Comparison of ENCODE assay signal across 25 cellular contexts in the genomic region with DNA sequence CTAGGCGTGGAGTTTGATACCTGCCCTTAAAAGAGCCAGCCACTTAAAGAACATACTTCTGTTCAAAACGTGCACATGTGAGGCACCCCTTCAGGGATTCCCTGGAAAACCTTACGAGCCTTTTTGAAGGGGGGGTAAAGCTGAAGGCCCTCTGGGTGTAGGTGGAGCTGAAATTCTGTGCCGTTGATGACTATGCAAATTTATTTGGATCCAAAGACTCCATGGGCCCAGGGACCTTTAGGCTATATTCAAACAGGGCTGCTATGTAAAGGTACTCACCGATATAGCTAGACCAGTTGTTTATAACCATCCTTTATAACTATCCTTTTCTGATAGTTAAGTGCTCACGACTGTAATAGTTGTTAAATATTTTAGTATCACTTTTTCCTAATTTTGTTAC. TPM values are rescaled to one million over a fixed set of nuclear protein-coding genes. Genes with fewer than 3 reads are reported as not detected.
DNase-seq lines count a peak whose midpoint lies in the region; FAIRE-seq and TF ChIP-seq lines count a peak whose summit lies in the region.
"Had no signal": no experiment of that assay in that cellular context is flagged by ENCODE, and none has a peak within 500 bp of the region (broad histone marks: within the 10 kb centered on the region; RNA-seq: fewer than 3 reads in every experiment).

No MANE protein-coding gene starts in this region.

- no peak overlapping the region for H4K91ac ChIP-seq in H1 (replicated peaks; ENCODE audit: insufficient read length, low read length)

- no peak overlapping the region for H3K14ac ChIP-seq in H1 (ENCODE audit: insufficient read length)

- no peak overlapping the region for H4K5ac ChIP-seq in H1 (ENCODE audit: insufficient read length, low read depth, low read length)

- no peak for TF ChIP-seq POLR2A in H1 (IDR thresholded peaks at IDR 0.05; ENCODE audit: control extremely low read depth in 1 of 2, low read depth in 2 of 2, low read length in 2 of 2)

- H2AK5ac ChIP-seq in H1 (ENCODE audit: low read depth, low read length), result no peak overlapping the region

- no peak overlapping the region for H3K27ac Mint-ChIP-seq in neural progenitor cell
- H3K27ac Mint-ChIP-seq in activated CD4-positive, alpha-beta T cell treated with anti-CD3 and anti-CD28 coated beads, Interleukin-2, amount 10 ng/mL, durations not matched to agents 24 days and 14 days, result no peak overlapping the region
- H3K27ac Mint-ChIP-seq: CD14-positive monocyte; CD4-positive, alpha-beta T cell had no signal

- no peak overlapping the region for H3K4me3 Mint-ChIP-seq in neural progenitor cell
- H3K4me3 Mint-ChIP-seq in activated CD4-positive, alpha-beta T cell treated with anti-CD3 and anti-CD28 coated beads, Interleukin-2, amount 10 ng/mL, durations not matched to agents 24 days and 14 days, result no peak overlapping the region
- H3K4me3 Mint-ChIP-seq: CD14-positive monocyte; CD4-positive, alpha-beta T cell; CD8-positive, alpha-beta memory T cell had no signal

- H3K56ac ChIP-seq in H1 (replicated peaks; ENCODE audit: insufficient read length, low read depth, low read length), result no peak overlapping the region

- H3K4me1 ChIP-seq in H1 (replicated peaks in 1 of 4; ENCODE audit: control insufficient read depth in 3 of 4, insufficient read depth in 4 of 4, low read length in 3 of 4) (no peaks in the 10 kb centered on the region; a peak in 2 of 7 replicates), osteoblast (ENCODE audit: insufficient read depth, low read length) (no peaks in the 10 kb centered on the region), neural progenitor cell (no peaks in the 10 kb centered on the region)
- H3K4me1 ChIP-seq: BE2C; BLaER1 treated with 17β-estradiol and CSF1 and Interleukin-3, amounts not matched to agents 10 nM and 100 nM had no signal

- H3K9me3 Mint-ChIP-seq in neural progenitor cell, result no peaks in the 10 kb centered on the region
- H3K9me3 Mint-ChIP-seq in activated CD4-positive, alpha-beta T cell treated with anti-CD3 and anti-CD28 coated beads, Interleukin-2, amount 10 ng/mL, durations not matched to agents 24 days and 14 days, result no peaks in the 10 kb centered on the region
- H3K9me3 Mint-ChIP-seq: CD4-positive, alpha-beta T cell had no signal

- H2BK12ac ChIP-seq in H1 (ENCODE audit: low read depth, low read length), result no peak overlapping the region

- intact Hi-C loops in activated CD4-positive, alpha-beta T cell treated with anti-CD3 and anti-CD28 coated beads, Interleukin-2, amount 10 ng/mL, durations not matched to agents 24 days and 14 days (cut with micrococcal nuclease), result no loop called here

- no peaks in the 10 kb centered on the region for H3K36me3 ChIP-seq in H1 (ENCODE audit: control insufficient read depth in 2 of 4, insufficient read depth in 4 of 4, low read length in 3 of 4)
- no peaks in the 10 kb centered on the region for H3K36me3 ChIP-seq in osteoblast (ENCODE audit: insufficient read depth, low read length)
- H3K36me3 ChIP-seq in neural progenitor cell, result no peaks in the 10 kb centered on the region
- H3K36me3 ChIP-seq: BE2C had no signal

- H3K9ac ChIP-seq in H1 (replicated peaks in 1 of 4; ENCODE audit: extremely low read depth in 1 of 4, low read depth in 3 of 4, low read length in 3 of 4) (no peak overlapping the region), neural progenitor cell (no peak overlapping the region)
- H3K9ac ChIP-seq: BLaER1 treated with 17β-estradiol and CSF1 and Interleukin-3, amounts not matched to agents 10 nM and 100 nM had no signal

- no peak overlapping the region for H2BK15ac ChIP-seq in H1 (ENCODE audit: low read length)

- H2BK120ac ChIP-seq in H1 (replicated peaks; ENCODE audit: low read depth, low read length), result no peak overlapping the region

- CTCF ChIA-PET in H1 (lab: Charles Lee; ENCODE audit: partially characterized antibody), result interaction anchor here (0.6 to 2.8 kb wide), 2 partner anchors 8 to 285 kb away, joined by 4 to 14 read pairs; no protein-coding TSS in a partner anchor

- H3K4me3 ChIP-seq in H1 (ENCODE audit: extremely low read depth in 1 of 4, insufficient read depth in 2 of 4, low read depth in 3 of 4, low read length in 4 of 4) (no peak overlapping the region), osteoblast (ENCODE audit: insufficient read depth, low read length) (no peak overlapping the region), neural progenitor cell (no peak overlapping the region)
- H3K4me3 ChIP-seq: BLaER1 treated with 17β-estradiol and CSF1 and Interleukin-3, amounts not matched to agents 10 nM and 100 nM had no signal

- H3K36me3 Mint-ChIP-seq in neural progenitor cell, result no peaks in the 10 kb centered on the region
- no peaks in the 10 kb centered on the region for H3K36me3 Mint-ChIP-seq in activated CD4-positive, alpha-beta T cell treated with anti-CD3 and anti-CD28 coated beads, Interleukin-2, amount 10 ng/mL, durations not matched to agents 24 days and 14 days (ENCODE audit: low read depth)
- H3K36me3 Mint-ChIP-seq: CD14-positive monocyte had no signal

- TF ChIP-seq EP300 in H1 (IDR thresholded peaks at IDR 0.05; ENCODE audit: borderline replicate concordance in 1 of 2, low read depth in 2 of 2, low read length in 2 of 2), result no peak

- H3K9me3 ChIP-seq in H1 (ENCODE audit: insufficient read depth in 2 of 2, low read depth in 1 of 2, low read length in 1 of 2) (no peaks in the 10 kb centered on the region), osteoblast (ENCODE audit: low read depth, low read length) (no peaks in the 10 kb centered on the region), neural progenitor cell (ENCODE audit: low read depth) (no peaks in the 10 kb centered on the region)
- H3K9me3 ChIP-seq: BE2C had no signal

- no peaks in the 10 kb centered on the region for H3K4me1 Mint-ChIP-seq in neural progenitor cell
- H3K4me1 Mint-ChIP-seq in activated CD4-positive, alpha-beta T cell treated with anti-CD3 and anti-CD28 coated beads, Interleukin-2, amount 10 ng/mL, durations not matched to agents 24 days and 14 days, result no peaks in the 10 kb centered on the region
- H3K4me1 Mint-ChIP-seq: CD14-positive monocyte; CD8-positive, alpha-beta memory T cell had no signal

- no peak overlapping the region for H2AFZ ChIP-seq in H1 (ENCODE audit: low read length)
- H2AFZ ChIP-seq in osteoblast (ENCODE audit: low read length), result no peak overlapping the region
- no peak overlapping the region for H2AFZ ChIP-seq in neural progenitor cell (replicated peaks)

- POLR2A ChIA-PET in H1 (lab: Charles Lee; ENCODE audit: partially characterized antibody), result interaction anchor here (0.9 kb wide), 1 partner anchor 132 kb away, joined by 4 read pairs; no protein-coding TSS in a partner anchor

- H2BK20ac ChIP-seq in H1 (ENCODE audit: low read length), result no peak overlapping the region

- H3K27me3 Mint-ChIP-seq in neural progenitor cell (ENCODE audit: insufficient read depth, low read depth), result no peaks in the 10 kb centered on the region
- peaks cover 3% of the 10 kb centered on the region for H3K27me3 Mint-ChIP-seq in activated CD4-positive, alpha-beta T cell treated with anti-CD3 and anti-CD28 coated beads, Interleukin-2, amount 10 ng/mL, durations not matched to agents 24 days and 14 days
- H3K27me3 Mint-ChIP-seq: CD4-positive, alpha-beta T cell had no signal

- H3K27me3 ChIP-seq in H1 (replicated peaks in 1 of 4; ENCODE audit: control insufficient read depth in 3 of 4, extremely low read depth in 1 of 4, insufficient read depth in 3 of 4, low read length in 3 of 4) (no peaks in the 10 kb centered on the region), osteoblast (ENCODE audit: insufficient read depth, low read length) (no peaks in the 10 kb centered on the region), neural progenitor cell (no peaks in the 10 kb centered on the region)
- H3K27me3 ChIP-seq: BLaER1 treated with 17β-estradiol and CSF1 and Interleukin-3, amounts not matched to agents 10 nM and 100 nM had no signal

- no peak for FAIRE-seq in H1 (lab: Jason Lieb, UNC)
- FAIRE-seq: A204.1, D721Med, GM12891, GM18507 had no signal

- no peaks in the 10 kb centered on the region for H4K20me1 ChIP-seq in H1 (replicated peaks in 1 of 2; ENCODE audit: control insufficient read depth in 1 of 2, insufficient read depth in 2 of 2, low read length in 2 of 2)
- no peaks in the 10 kb centered on the region for H4K20me1 ChIP-seq in osteoblast (ENCODE audit: insufficient read depth, low read length)
- H4K20me1 ChIP-seq in neural progenitor cell (ENCODE audit: low read depth), result no peaks in the 10 kb centered on the region
- H4K20me1 ChIP-seq: BLaER1 treated with 17β-estradiol and CSF1 and Interleukin-3, amounts not matched to agents 10 nM and 100 nM had no signal

- H3K4me2 ChIP-seq in H1 (ENCODE audit: insufficient read depth in 1 of 2, low read depth in 2 of 2, low read length in 2 of 2) (no peak overlapping the region), osteoblast (ENCODE audit: insufficient read depth, low read length) (no peak overlapping the region), neural progenitor cell (no peak overlapping the region)
- H3K4me2 ChIP-seq: BLaER1 treated with 17β-estradiol and CSF1 and Interleukin-3, amounts not matched to agents 10 nM and 100 nM had no signal

- no peaks in the 10 kb centered on the region for H3K79me1 ChIP-seq in H1 (ENCODE audit: low read depth, low read length)

- no peak overlapping the region for H3K23ac ChIP-seq in H1 (ENCODE audit: insufficient read length)

- no peaks in the 10 kb centered on the region for H3K23me2 ChIP-seq in H1 (ENCODE audit: low read depth, low read length)

- peak; percentile 5 for DNase-seq in ELF-1 (ENCODE audit: low read depth, low spot score)
- DNase-seq in NCI-H526 (lab: John Stamatoyannopoulos, UW), result peak; percentile 54 to 72
- no peak for DNase-seq in H1 (ENCODE audit: low read depth in 1 of 2, low spot score in 2 of 2)
- DNase-seq in osteoblast (ENCODE audit: insufficient read length, low spot score, missing footprints), result peak; percentile 14
- DNase-seq in neural progenitor cell (ENCODE audit: low spot score), result no peak
- no peak for DNase-seq in islet precursor cell
- DNase-seq in activated CD4-positive, alpha-beta T cell treated with anti-CD3 and anti-CD28 coated beads, Interleukin-2, amount 10 ng/mL, durations not matched to agents 24 days and 14 days, result no peak
- DNase-seq: AML-193; BE2C; CD4-positive, alpha-beta T cell; CD8-positive, alpha-beta memory T cell; DMS 273 treated with DMSO at 0.1 percent for 48 hours; DMS79; EL; GF-D8; GOT3; H7; HCEC 1CT had no signal

- H3F3A ChIP-seq in neural progenitor cell (ENCODE audit: low read depth), result no peaks in the 10 kb centered on the region

- no peak for TF ChIP-seq CTCF in H1 (IDR thresholded peaks at IDR 0.05; ENCODE audit: control extremely low read depth in 1 of 3, insufficient read depth in 1 of 3, low read depth in 1 of 3, low read length in 3 of 3)
- no peak for TF ChIP-seq CTCF in osteoblast (IDR thresholded peaks at IDR 0.05; ENCODE audit: extremely low read depth, low read depth, low read length)
- no peak for TF ChIP-seq CTCF in neural progenitor cell (IDR thresholded peaks at IDR 0.05)

- H2BK5ac ChIP-seq in H1 (ENCODE audit: low read depth, low read length), result no peak overlapping the region

- no peak overlapping the region for H3K18ac ChIP-seq in H1 (ENCODE audit: extremely low read depth, low read length)

- H3K79me2 ChIP-seq in H1 (ENCODE audit: control insufficient read depth in 1 of 2, insufficient read depth in 2 of 2, low read length in 2 of 2) (no peaks in the 10 kb centered on the region), osteoblast (ENCODE audit: insufficient read depth, low read length) (no peaks in the 10 kb centered on the region), neural progenitor cell (ENCODE audit: low read depth) (no peaks in the 10 kb centered on the region)

- TF ChIP-seq RAD21 in H1 (IDR thresholded peaks at IDR 0.05 in 1 of 2, conservative IDR thresholded peaks at IDR 0.05 in 1 of 2; ENCODE audit: low read depth in 2 of 2, low read length in 2 of 2), result no peak

- no peak overlapping the region for H4K8ac ChIP-seq in H1 (ENCODE audit: extremely low read depth, insufficient read depth, low read length)

- 93% methylated on average over 6 of the region's 6 CpGs; no CpG with 5 or more reads in 1 of the 2 experiments for WGBS in H1 (ENCODE audit: extremely low coverage in 1 of 2, insufficient coverage in 1 of 2, insufficient read length in 1 of 2, insufficient replicate concordance in 2 of 2, low coverage in 1 of 2, low lambda C conversion rate in 2 of 2, missing lambda C conversion rate in 1 of 2), 2 experiments

- no peak overlapping the region for H3K4ac ChIP-seq in H1 (replicated peaks; ENCODE audit: insufficient read length, low read depth, low read length)

- no peak overlapping the region for H3K27ac ChIP-seq in H1 (ENCODE audit: low read depth, low read length)
- H3K27ac ChIP-seq in osteoblast (ENCODE audit: low read depth, low read length), result no peak overlapping the region
- H3K27ac ChIP-seq in neural progenitor cell, result no peak overlapping the region
- H3K27ac ChIP-seq: 22Rv1; BLaER1 treated with 17β-estradiol and CSF1 and Interleukin-3, amounts not matched to agents 10 nM and 100 nM had no signal

RNA-seq across cellular contexts. Expression of gene NFXL1, which starts 40.3 kb away (rescaled TPM):
- total RNA-seq in H1 (2021; fragmentation: NEBNext Ultra II Directional; extraction: Animal tissue kit (Norgen Biotek cat#: 25700)), result 27.7 and 29.5 TPM in 2 replicates
- 6.7 and 10.0 TPM in 2 replicates for polyA plus RNA-seq in H1 (2011; rRNA removed)
- polyA plus RNA-seq in H1 (2011; cell fraction: cytosol; rRNA removed), result 15.0 TPM
- polyA plus RNA-seq in H1 (2011; cell fraction: nucleus; rRNA removed), result 14.8 TPM
- polyA plus RNA-seq in H1 (2012, experiment 1 of 2), result 15.2 to 16.8 TPM (median 16.7 TPM) in 4 replicates
- polyA plus RNA-seq in H1 (2012, experiment 2 of 2), result 0.94 TPM
- polyA plus RNA-seq in H1 (2013, experiment 1 of 2), result 13.3 TPM
- 11.7 TPM for polyA plus RNA-seq in H1 (2013, experiment 2 of 2)
- polyA minus RNA-seq in H1 (2011; rRNA and poly(A)+ RNA removed), result 103 and 115 TPM in 2 replicates
- 34.6 TPM for polyA minus RNA-seq in H1 (2011; cell fraction: cytosol; rRNA and poly(A)+ RNA removed)
- polyA minus RNA-seq in H1 (2011; cell fraction: nucleus; rRNA and poly(A)+ RNA removed), result 72.9 TPM
- total RNA-seq in osteoblast (5.8 and 10.0 TPM in 2 replicates), neural progenitor cell (ENCODE audit: low replicate concordance) (18.1 and 33.2 TPM in 2 replicates)
- total RNA-seq in activated CD4-positive, alpha-beta T cell treated with anti-CD3 and anti-CD28 coated beads, Interleukin-2, amount 10 ng/mL, durations not matched to agents 24 days and 14 days, result 11.2 and 15.0 TPM in 2 replicates

Comparison
In these comparisons a context has a peak if more than half of its experiments do, and no peak if none do; other contexts are left out.
1. DNase-seq: peak in ELF-1 (single experiment), NCI-H526 (2 of 2) and osteoblast (single experiment); none in H1 (0 of 2), neural progenitor cell (single experiment), islet precursor cell (single experiment) and activated CD4-positive, alpha-beta T cell treated with anti-CD3 and anti-CD28 coated beads, Interleukin-2, amount 10 ng/mL, durations not matched to agents 24 days and 14 days (single experiment).